In the genomic region with DNA sequence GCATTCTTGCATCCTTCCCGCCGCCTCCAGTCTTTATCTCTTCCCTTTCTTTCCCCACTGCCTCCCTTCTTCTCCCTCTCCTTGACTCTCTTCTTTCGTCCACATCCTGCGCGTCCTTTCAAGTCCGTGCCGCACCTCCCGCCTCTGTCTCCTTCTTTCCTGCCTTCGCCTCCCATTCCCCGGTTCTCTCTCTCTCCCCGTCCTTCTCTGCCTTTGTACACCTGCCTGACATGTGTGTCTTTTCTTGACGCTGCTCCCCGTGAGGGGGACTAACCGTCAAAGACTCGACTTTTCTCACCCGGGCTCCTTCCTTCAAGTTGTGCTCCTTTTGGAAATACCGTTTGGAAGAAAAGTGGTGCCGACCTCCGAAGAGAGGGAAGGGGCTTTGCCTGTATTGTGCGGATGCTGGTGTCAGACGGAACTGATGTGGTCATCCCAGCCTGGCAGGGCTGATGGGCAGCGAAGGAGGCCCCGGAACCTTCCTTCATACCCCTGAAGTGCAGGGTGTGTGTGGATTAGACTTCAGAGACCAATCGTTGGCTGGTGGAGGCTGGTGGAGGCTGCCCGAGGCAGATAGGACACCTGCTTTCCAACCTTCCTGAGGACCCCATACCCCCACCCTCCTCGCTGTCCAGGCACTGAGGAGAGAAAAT, we compare ENCODE assay signal across 8 cellular contexts. TPM values are rescaled to one million over a fixed set of nuclear protein-coding genes. Genes with fewer than 3 reads are reported as not detected.
DNase-seq lines count a peak whose midpoint lies in the region; ATAC-seq and TF ChIP-seq lines count a peak whose summit lies in the region.

No MANE protein-coding gene starts in this region.

- no peak overlapping the region for H3K27ac ChIP-seq in Panc1 (ENCODE audit: low read length)
- no peak overlapping the region for H3K27ac ChIP-seq in esophagus squamous epithelium
- H3K27ac ChIP-seq in ovary, result no peak overlapping the region

- H3K27me3 ChIP-seq in Panc1 (ENCODE audit: control insufficient read depth, insufficient read depth, low read length) (peaks cover 55% of the 10 kb centered on the region), esophagus squamous epithelium (peaks cover 0 to 68% (median 10%) of the 10 kb centered on the region in 4 donors), ovary (no peaks in the 10 kb centered on the region)

- BruUV-seq in Panc1 (replicated peaks; lab: Mats Ljungman, UMichigan), result no TSS peak

- CTCF ChIA-PET in Panc1 (lab: Charles Lee), result interaction anchor here (1.1 kb wide), 1 partner anchor 23 kb away, joined by 3 read pairs; no protein-coding TSS in a partner anchor

- intact Hi-C loops in Panc1 (cut with micrococcal nuclease; ENCODE audit: unreplicated experiment), result no loop called here
- intact Hi-C loops in esophagus squamous epithelium (cut with DNase I), result no loop called here
- intact Hi-C loops in ovary (cut with DNase I), result no loop called here

- WGBS in esophagus squamous epithelium, 2 donors, result 3 to 8% methylated on average over 18 to 20 of the region's 26 CpGs
- 2 to 3% (median 2%) methylated on average over 26 of the region's 26 CpGs for WGBS in ovary, 3 donors

- H3K36me3 ChIP-seq in Panc1 (ENCODE audit: control insufficient read depth, insufficient read depth, low read length), result no peaks in the 10 kb centered on the region
- no peaks in the 10 kb centered on the region for H3K36me3 ChIP-seq in esophagus squamous epithelium
- H3K36me3 ChIP-seq in ovary, result no peaks in the 10 kb centered on the region

- peak; percentile 25 for DNase-seq in Daoy (ENCODE audit: low read depth)
- DNase-seq in Panc1 (ENCODE audit: low read depth, low spot score), result no peak
- DNase-seq in esophagus squamous epithelium (lab: John Stamatoyannopoulos, UW), result no peak
- peak in 3 of 5 donors; percentile 7 to 18 (median 16) for DNase-seq in ovary
- no peak for DNase-seq in stimulated activated CD8-positive, alpha-beta memory T cell treated with anti-CD3 and anti-CD28 coated beads, Interleukin-4, amount 100 ng/mL, for 48 hours
- no peak for DNase-seq in NCI-H2196 treated with DMSO at 0.1 percent for 48 hours (lab: John Stamatoyannopoulos, UW; ENCODE audit: unreplicated experiment)
- no peak for DNase-seq in NCI-H510A treated with DMSO at 0.1 percent for 48 hours (lab: John Stamatoyannopoulos, UW)
- DNase-seq in COR-L47 (lab: John Stamatoyannopoulos, UW), result no peak

- POLR2A ChIA-PET in Panc1 (lab: Charles Lee), result no interaction called here

- H3K4me1 ChIP-seq in Panc1 (ENCODE audit: control insufficient read depth, insufficient read depth, low read length) (no peaks in the 10 kb centered on the region), esophagus squamous epithelium (peaks cover 0 to 20% (median 9%) of the 10 kb centered on the region in 3 donors), ovary (ENCODE audit: insufficient read depth) (peaks cover 3% of the 10 kb centered on the region)

- peak overlapping the region; percentile 33 to 47 for H3K4me3 ChIP-seq in Panc1 (ENCODE audit: low read depth in 2 of 2, low read length in 2 of 2)
- peak overlapping the region; percentile 28 to 64 (median 48) for H3K4me3 ChIP-seq in esophagus squamous epithelium
- H3K4me3 ChIP-seq in ovary, result peak overlapping the region; percentile 50

- TF ChIP-seq EP300 in ovary (IDR thresholded peaks at IDR 0.05), result no peak

- H3K9me3 ChIP-seq in Panc1 (ENCODE audit: control insufficient read depth, insufficient read depth, low read depth, low read length) (no peaks in the 10 kb centered on the region), esophagus squamous epithelium (no peaks in the 10 kb centered on the region), ovary (no peaks in the 10 kb centered on the region)

- in situ Hi-C loops in Panc1 (cut with HindIII; ENCODE audit: low pct_unique_long_range_greater_than_20kb, low sequenced_read_pairs), result no loop called here

- peak; percentile 62 for ATAC-seq in Panc1

- TF ChIP-seq POLR2A in esophagus squamous epithelium (IDR thresholded peaks at IDR 0.05) (no peak), ovary (IDR thresholded peaks at IDR 0.05) (no peak)

- TF ChIP-seq CTCF in Panc1 (IDR thresholded peaks at IDR 0.05), result no peak
- TF ChIP-seq CTCF in esophagus squamous epithelium (IDR thresholded peaks at IDR 0.05), result no peak
- TF ChIP-seq CTCF in ovary (IDR thresholded peaks at IDR 0.05), result no peak

RNA-seq across cellular contexts. Expression of gene TMEM178A, which starts 0.9 kb away (rescaled TPM):
- total RNA-seq in Daoy (2014; rRNA removed; shearing (Covaris generic)), result 1.3 and 1.4 TPM in 2 replicates
- total RNA-seq in Panc1 (2021; ENCODE audit: unreplicated experiment) (not detected), esophagus squamous epithelium (under 1 TPM in 2 of 4 donors, not detected in 2; 0.29 to 0.38 TPM), ovary (1 to 10 TPM; 1.7 to 3.1 (median 2.6) TPM)
- 0.13 TPM for polyA plus RNA-seq in Panc1 (2012; ENCODE audit: insufficient read length)
- polyA plus RNA-seq in ovary, result 1 to 10 TPM; 2.0 to 7.0 TPM

Comparison
In these comparisons a context has a peak if more than half of its experiments do, and no peak if none do; other contexts are left out.
1. DNase-seq: peak in Daoy (single experiment) and ovary (3 of 5); none in Panc1 (single experiment), esophagus squamous epithelium (single experiment), stimulated activated CD8-positive, alpha-beta memory T cell treated with anti-CD3 and anti-CD28 coated beads, Interleukin-4, amount 100 ng/mL, for 48 hours (single experiment), NCI-H2196 treated with DMSO at 0.1 percent for 48 hours (single experiment), NCI-H510A treated with DMSO at 0.1 percent for 48 hours (single experiment) and COR-L47 (single experiment).
2. Peak in every context shown above with its lines, with median percentiles within 50 percentile points of each other: H3K4me3 ChIP-seq.